Comparison of ENCODE assay signal across 1 cellular context in the genomic region with DNA sequence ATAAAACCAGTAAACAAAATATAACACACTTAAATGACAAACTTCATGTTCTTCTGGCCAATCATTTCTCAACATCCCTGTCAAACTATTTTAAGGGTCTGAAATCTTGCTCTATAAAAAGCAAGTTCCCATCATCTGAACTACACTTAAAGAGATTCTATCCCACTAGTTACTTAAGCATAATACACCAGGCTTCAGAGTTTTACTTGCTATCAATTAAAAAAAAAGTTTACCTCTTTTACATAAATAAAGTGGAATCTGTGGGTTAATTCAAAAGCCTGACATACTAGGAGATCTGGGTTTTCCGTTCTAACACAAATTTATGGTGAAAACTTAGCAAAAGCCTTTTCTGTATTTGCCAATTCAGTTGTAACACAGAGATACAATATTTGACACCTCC.
TF ChIP-seq lines count a peak whose summit lies in the region.

No MANE protein-coding gene starts in this region.

TF ChIP-seq in liver, 16 proteins besides CTCF, POLR2A, EP300 and RAD21 (continued from another document):
- TF ChIP-seq, protein P1, sequence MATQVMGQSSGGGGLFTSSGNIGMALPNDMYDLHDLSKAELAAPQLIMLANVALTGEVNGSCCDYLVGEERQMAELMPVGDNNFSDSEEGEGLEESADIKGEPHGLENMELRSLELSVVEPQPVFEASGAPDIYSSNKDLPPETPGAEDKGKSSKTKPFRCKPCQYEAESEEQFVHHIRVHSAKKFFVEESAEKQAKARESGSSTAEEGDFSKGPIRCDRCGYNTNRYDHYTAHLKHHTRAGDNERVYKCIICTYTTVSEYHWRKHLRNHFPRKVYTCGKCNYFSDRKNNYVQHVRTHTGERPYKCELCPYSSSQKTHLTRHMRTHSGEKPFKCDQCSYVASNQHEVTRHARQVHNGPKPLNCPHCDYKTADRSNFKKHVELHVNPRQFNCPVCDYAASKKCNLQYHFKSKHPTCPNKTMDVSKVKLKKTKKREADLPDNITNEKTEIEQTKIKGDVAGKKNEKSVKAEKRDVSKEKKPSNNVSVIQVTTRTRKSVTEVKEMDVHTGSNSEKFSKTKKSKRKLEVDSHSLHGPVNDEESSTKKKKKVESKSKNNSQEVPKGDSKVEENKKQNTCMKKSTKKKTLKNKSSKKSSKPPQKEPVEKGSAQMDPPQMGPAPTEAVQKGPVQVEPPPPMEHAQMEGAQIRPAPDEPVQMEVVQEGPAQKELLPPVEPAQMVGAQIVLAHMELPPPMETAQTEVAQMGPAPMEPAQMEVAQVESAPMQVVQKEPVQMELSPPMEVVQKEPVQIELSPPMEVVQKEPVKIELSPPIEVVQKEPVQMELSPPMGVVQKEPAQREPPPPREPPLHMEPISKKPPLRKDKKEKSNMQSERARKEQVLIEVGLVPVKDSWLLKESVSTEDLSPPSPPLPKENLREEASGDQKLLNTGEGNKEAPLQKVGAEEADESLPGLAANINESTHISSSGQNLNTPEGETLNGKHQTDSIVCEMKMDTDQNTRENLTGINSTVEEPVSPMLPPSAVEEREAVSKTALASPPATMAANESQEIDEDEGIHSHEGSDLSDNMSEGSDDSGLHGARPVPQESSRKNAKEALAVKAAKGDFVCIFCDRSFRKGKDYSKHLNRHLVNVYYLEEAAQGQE (IDR thresholded peaks at IDR 0.05): no peak
